ENCODE assay signal across 9 cellular contexts in genomic region chr15:28096720-28097431, GRCh38.
A peak's percentile ranks its signal among the peaks of the same experiment; 100 is the strongest.
DNase-seq lines count a peak whose midpoint lies in the region.
"Had no signal": no experiment of that assay in that cellular context is flagged by ENCODE, and none has a peak within 500 bp of the region (broad histone marks: within the 10 kb centered on the region; RNA-seq: fewer than 3 reads in every experiment).

No MANE protein-coding gene starts in this region.

- H3K4me3 ChIP-seq in adipocyte (ENCODE audit: low read length) (peak overlapping the region; percentile 78), subcutaneous abdominal adipose tissue (ENCODE audit: low read depth in 1 of 5, low read length in 5 of 5) (peak overlapping the region; percentile 7 to 69 (median 65))

- no peak overlapping the region for H3K27ac ChIP-seq in subcutaneous abdominal adipose tissue (ENCODE audit: low read depth, low read length)
- H3K27ac ChIP-seq: epithelial cell of prostate had no signal

- H3K36me3 ChIP-seq in adipocyte (ENCODE audit: control insufficient read depth, insufficient read depth, low read length, severe bottlenecking) (no peaks in the 10 kb centered on the region), subcutaneous abdominal adipose tissue (ENCODE audit: control insufficient read depth in 5 of 5, insufficient read depth in 5 of 5, low read length in 5 of 5) (no peaks in the 10 kb centered on the region)

- H3K4me1 ChIP-seq in adipocyte (ENCODE audit: control insufficient read depth, insufficient read depth, low read length) (peaks cover 45% of the 10 kb centered on the region), subcutaneous abdominal adipose tissue (ENCODE audit: control insufficient read depth in 5 of 5, insufficient read depth in 5 of 5, low read length in 5 of 5) (peaks cover 4 to 43% (median 36%) of the 10 kb centered on the region in 5 donors)

- peaks cover 30% of the 10 kb centered on the region for H3K27me3 ChIP-seq in adipocyte (replicated peaks; ENCODE audit: control insufficient read depth, insufficient read depth, low read length)
- H3K27me3 ChIP-seq in subcutaneous abdominal adipose tissue (ENCODE audit: control insufficient read depth in 5 of 5, insufficient read depth in 4 of 5, low read length in 5 of 5): peaks cover 22 to 71% (median 62%) of the 10 kb centered on the region in 5 donors

- DNase-seq in DMS53 (lab: John Stamatoyannopoulos, UW) (peak; percentile 17), DMS53 treated with DMSO at 0.1 percent for 48 hours (lab: John Stamatoyannopoulos, UW; ENCODE audit: unreplicated experiment) (no peak), adipocyte (ENCODE audit: low read depth) (peak; percentile 44), kidney tubule cell (ENCODE audit: low spot score) (peak; percentile 21), NCI-H146 treated with DMSO at 0.1 percent for 48 hours (lab: John Stamatoyannopoulos, UW; ENCODE audit: unreplicated experiment) (no peak)
- no peak for DNase-seq in stimulated activated naive CD4-positive, alpha-beta T cell (lab: John Stamatoyannopoulos, UW)
- no peak for DNase-seq in activated CD8-positive, alpha-beta memory T cell treated with anti-CD3 and anti-CD28 coated beads, Interleukin-2, amount 50 U/mL, for 48 hours

- H3K9me3 ChIP-seq in adipocyte (ENCODE audit: control insufficient read depth, low read length): peaks cover 6% of the 10 kb centered on the region
- no peaks in the 10 kb centered on the region for H3K9me3 ChIP-seq in subcutaneous abdominal adipose tissue (ENCODE audit: control insufficient read depth in 5 of 5, low read length in 5 of 5)

- H3K9ac ChIP-seq in adipocyte (ENCODE audit: low read length): peak overlapping the region; percentile 21
- peak overlapping the region in 2 of 5 donors; percentile 48 to 67 for H3K9ac ChIP-seq in subcutaneous abdominal adipose tissue (ENCODE audit: low read length in 5 of 5)

Comparison
In these comparisons a context has a peak if more than half of its experiments do, and no peak if none do; other contexts are left out.
1. DNase-seq: peak in DMS53 (single experiment), adipocyte (single experiment) and kidney tubule cell (single experiment); none in DMS53 treated with DMSO at 0.1 percent for 48 hours (single experiment), NCI-H146 treated with DMSO at 0.1 percent for 48 hours (single experiment), stimulated activated naive CD4-positive, alpha-beta T cell (0 of 6) and activated CD8-positive, alpha-beta memory T cell treated with anti-CD3 and anti-CD28 coated beads, Interleukin-2, amount 50 U/mL, for 48 hours (single experiment).